In genomic region chr19:15863272-15863671, GRCh38 we compare ENCODE assay signal across 1 cellular context.
A peak's percentile ranks its signal among the peaks of the same experiment; 100 is the strongest.
TF ChIP-seq lines count a peak whose summit lies in the region.

No MANE protein-coding gene starts in this region.

TF ChIP-seq in K562, 482 proteins besides CTCF, POLR2A, EP300 and RAD21 (continued from another document):
- no peak for TF ChIP-seq CREM (IDR thresholded peaks at IDR 0.05; ENCODE audit: low read depth)
- TF ChIP-seq TAF7 (tag; IDR thresholded peaks at IDR 0.05) = no peak
- TF ChIP-seq SMAD3 (CRISPR knock-in tag; conservative IDR thresholded peaks at IDR 0.05) = no peak
- TF ChIP-seq HIVEP1 (CRISPR knock-in tag; IDR thresholded peaks at IDR 0.05) = no peak
- TF ChIP-seq TCF3 (CRISPR knock-in tag; IDR thresholded peaks at IDR 0.05) = no peak
- no peak for TF ChIP-seq ZNF77 (CRISPR knock-in tag; IDR thresholded peaks at IDR 0.05)
- TF ChIP-seq, protein P1, sequence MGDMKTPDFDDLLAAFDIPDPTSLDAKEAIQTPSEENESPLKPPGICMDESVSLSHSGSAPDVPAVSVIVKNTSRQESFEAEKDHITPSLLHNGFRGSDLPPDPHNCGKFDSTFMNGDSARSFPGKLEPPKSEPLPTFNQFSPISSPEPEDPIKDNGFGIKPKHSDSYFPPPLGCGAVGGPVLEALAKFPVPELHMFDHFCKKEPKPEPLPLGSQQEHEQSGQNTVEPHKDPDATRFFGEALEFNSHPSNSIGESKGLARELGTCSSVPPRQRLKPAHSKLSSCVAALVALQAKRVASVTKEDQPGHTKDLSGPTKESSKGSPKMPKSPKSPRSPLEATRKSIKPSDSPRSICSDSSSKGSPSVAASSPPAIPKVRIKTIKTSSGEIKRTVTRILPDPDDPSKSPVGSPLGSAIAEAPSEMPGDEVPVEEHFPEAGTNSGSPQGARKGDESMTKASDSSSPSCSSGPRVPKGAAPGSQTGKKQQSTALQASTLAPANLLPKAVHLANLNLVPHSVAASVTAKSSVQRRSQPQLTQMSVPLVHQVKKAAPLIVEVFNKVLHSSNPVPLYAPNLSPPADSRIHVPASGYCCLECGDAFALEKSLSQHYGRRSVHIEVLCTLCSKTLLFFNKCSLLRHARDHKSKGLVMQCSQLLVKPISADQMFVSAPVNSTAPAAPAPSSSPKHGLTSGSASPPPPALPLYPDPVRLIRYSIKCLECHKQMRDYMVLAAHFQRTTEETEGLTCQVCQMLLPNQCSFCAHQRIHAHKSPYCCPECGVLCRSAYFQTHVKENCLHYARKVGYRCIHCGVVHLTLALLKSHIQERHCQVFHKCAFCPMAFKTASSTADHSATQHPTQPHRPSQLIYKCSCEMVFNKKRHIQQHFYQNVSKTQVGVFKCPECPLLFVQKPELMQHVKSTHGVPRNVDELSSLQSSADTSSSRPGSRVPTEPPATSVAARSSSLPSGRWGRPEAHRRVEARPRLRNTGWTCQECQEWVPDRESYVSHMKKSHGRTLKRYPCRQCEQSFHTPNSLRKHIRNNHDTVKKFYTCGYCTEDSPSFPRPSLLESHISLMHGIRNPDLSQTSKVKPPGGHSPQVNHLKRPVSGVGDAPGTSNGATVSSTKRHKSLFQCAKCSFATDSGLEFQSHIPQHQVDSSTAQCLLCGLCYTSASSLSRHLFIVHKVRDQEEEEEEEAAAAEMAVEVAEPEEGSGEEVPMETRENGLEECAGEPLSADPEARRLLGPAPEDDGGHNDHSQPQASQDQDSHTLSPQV (IDR thresholded peaks at IDR 0.05) = no peak
- 0 out of 2 replicates have a peak, but pooled peaks have one; percentile 21 for TF ChIP-seq DPF2 (IDR thresholded peaks at IDR 0.05)
- no peak for TF ChIP-seq ETV5 (CRISPR knock-in tag; IDR thresholded peaks at IDR 0.05; ENCODE audit: low read depth)
- TF ChIP-seq, protein P2, sequence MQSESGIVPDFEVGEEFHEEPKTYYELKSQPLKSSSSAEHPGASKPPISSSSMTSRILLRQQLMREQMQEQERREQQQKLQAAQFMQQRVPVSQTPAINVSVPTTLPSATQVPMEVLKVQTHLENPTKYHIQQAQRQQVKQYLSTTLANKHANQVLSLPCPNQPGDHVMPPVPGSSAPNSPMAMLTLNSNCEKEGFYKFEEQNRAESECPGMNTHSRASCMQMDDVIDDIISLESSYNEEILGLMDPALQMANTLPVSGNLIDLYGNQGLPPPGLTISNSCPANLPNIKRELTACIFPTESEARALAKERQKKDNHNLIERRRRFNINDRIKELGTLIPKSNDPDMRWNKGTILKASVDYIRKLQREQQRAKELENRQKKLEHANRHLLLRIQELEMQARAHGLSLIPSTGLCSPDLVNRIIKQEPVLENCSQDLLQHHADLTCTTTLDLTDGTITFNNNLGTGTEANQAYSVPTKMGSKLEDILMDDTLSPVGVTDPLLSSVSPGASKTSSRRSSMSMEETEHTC (IDR thresholded peaks at IDR 0.05) = no peak
- no peak for TF ChIP-seq GTF3C2 (IDR thresholded peaks at IDR 0.05; ENCODE audit: borderline replicate concordance, extremely low read depth, insufficient read length)
- TF ChIP-seq ESRRB (CRISPR knock-in tag; IDR thresholded peaks at IDR 0.05; ENCODE audit: borderline replicate concordance) = no peak
- TF ChIP-seq ZBTB34 (CRISPR knock-in tag; IDR thresholded peaks at IDR 0.05) = no peak
- no peak for TF ChIP-seq TEAD1 (CRISPR knock-in tag; IDR thresholded peaks at IDR 0.05)
